29 cellular contexts compared by ENCODE assay signal in the genomic region with DNA sequence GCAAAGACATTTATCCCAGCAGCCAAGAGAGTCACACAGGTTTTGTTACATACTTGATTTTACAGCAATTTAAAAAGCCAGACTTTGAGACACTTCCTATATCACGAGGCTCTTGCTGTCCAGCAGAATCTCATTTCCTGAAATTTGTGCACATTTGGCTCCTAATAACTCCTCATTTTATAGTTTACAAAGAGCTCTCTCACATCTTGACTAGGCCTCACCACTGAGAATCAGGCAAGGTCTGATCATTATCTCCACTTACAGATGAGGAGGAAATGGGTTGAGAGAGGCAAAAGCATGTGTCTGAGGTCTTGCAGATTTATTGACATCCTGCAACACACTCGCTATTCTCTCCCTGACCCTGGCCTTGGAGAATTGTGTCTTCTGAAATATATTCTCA.
DNase-seq lines count a peak whose midpoint lies in the region; ATAC-seq, FAIRE-seq and TF ChIP-seq lines count a peak whose summit lies in the region.
"Had no signal": no experiment of that assay in that cellular context is flagged by ENCODE, and none has a peak within 500 bp of the region (broad histone marks: within the 10 kb centered on the region; RNA-seq: fewer than 3 reads in every experiment).

No MANE protein-coding gene starts in this region.

- peak; percentile 55 for DNase-seq in Jurkat, Clone E6-1 (ENCODE audit: low read depth, low spot score)
- DNase-seq in RPMI7951 (ENCODE audit: low read depth), result peak; percentile 13
- DNase-seq in endothelial cell of umbilical vein (ENCODE audit: low read depth, low spot score), result peak; percentile 60
- DNase-seq in NCI-H524 (lab: John Stamatoyannopoulos, UW), result no peak
- DNase-seq: activated CD4-positive, alpha-beta T cell treated with anti-CD3 and anti-CD28 coated beads, Interleukin-2, amount 50 U/mL, for 1 hour; activated gamma-delta T cell treated with Interleukin-2 at 50 U/mL for 16 hours; activated naive CD8-positive, alpha-beta T cell treated with anti-CD3 and anti-CD28 coated beads, Interleukin-2, amount 50 U/mL, for 24 hours; activated T-cell treated with anti-CD3 and anti-CD28 coated beads, Interleukin-2, amount 50 U/mL, for 48 hours; DMS153; effector memory CD4-positive, alpha-beta T cell; glutamatergic neuron; HCEC 1CT; Karpas-422; left ventricle myocardium superior; mucosa of descending colon; natural killer cell; NCI-H1436; NCI-H774; transverse colon had no signal

- no peak overlapping the region for H3K27ac ChIP-seq in endothelial cell of umbilical vein (ENCODE audit: insufficient read depth, low read depth, low read length)
- no peak overlapping the region for H3K27ac ChIP-seq in parathyroid adenoma
- H3K27ac ChIP-seq: BLaER1, cardiac muscle cell, transverse colon had no signal

- no peak overlapping the region for H3K4me3 ChIP-seq in Jurkat, Clone E6-1 (ENCODE audit: low read length)
- no peak overlapping the region for H3K4me3 ChIP-seq in endothelial cell of umbilical vein (replicated peaks in 1 of 3; ENCODE audit: insufficient read depth in 1 of 3, low read depth in 1 of 3, low read length in 3 of 3)
- no peak overlapping the region for H3K4me3 ChIP-seq in parathyroid adenoma (ENCODE audit: low read depth, low read length)
- H3K4me3 ChIP-seq: BLaER1, cardiac muscle cell, mucosa of descending colon, transverse colon had no signal

- POLR2A ChIA-PET in endothelial cell of umbilical vein (lab: Charles Lee), result no interaction called here

- ATAC-seq in GM18498 (IDR thresholded peaks at IDR 0.05; ENCODE audit: unreplicated experiment) (no peak), GM18861 (IDR thresholded peaks at IDR 0.05; ENCODE audit: unreplicated experiment) (no peak)
- ATAC-seq: activated naive CD8-positive, alpha-beta T cell treated with anti-CD3 and anti-CD28 coated beads, Interleukin-2, amount 50 U/mL, for 24 hours; left ventricle myocardium superior; mucosa of descending colon; natural killer cell; stimulated activated effector memory CD8-positive, alpha-beta T cell treated with anti-CD3 and anti-CD28 coated beads, Interleukin-12 subunit alpha, Interleukin-12 subunit beta, amount 100 ng/mL, for 72 hours; WTC11 had no signal

- H3K4me1 ChIP-seq in endothelial cell of umbilical vein (ENCODE audit: control insufficient read depth, extremely low read depth, insufficient read depth, low read length), result peaks cover 20% of the 10 kb centered on the region
- peaks cover 17% of the 10 kb centered on the region for H3K4me1 ChIP-seq in parathyroid adenoma
- H3K4me1 ChIP-seq: BLaER1, transverse colon had no signal

- BruUV-seq in endothelial cell of umbilical vein (replicated peaks; lab: Mats Ljungman, UMichigan), result no TSS peak

- no peaks in the 10 kb centered on the region for H4K20me1 ChIP-seq in endothelial cell of umbilical vein (replicated peaks; ENCODE audit: control insufficient read depth, extremely low read depth, insufficient read depth, low read length)
- H4K20me1 ChIP-seq: BLaER1 had no signal

- intact Hi-C loops in endothelial cell of umbilical vein (cut with micrococcal nuclease), result no loop called here

- dilution Hi-C loops in endothelial cell of umbilical vein (cut with MboI; ENCODE audit: extremely low pct_ligation_motif_present, low sequenced_read_pairs), result no loop called here

- H3K27me3 ChIP-seq in endothelial cell of umbilical vein (ENCODE audit: control insufficient read depth in 2 of 2, insufficient read depth in 2 of 2, low read length in 2 of 2) (no peaks in the 10 kb centered on the region), parathyroid adenoma (ENCODE audit: control insufficient read depth, insufficient read depth, low read length) (no peaks in the 10 kb centered on the region)
- H3K27me3 ChIP-seq: BLaER1, cardiac muscle cell, transverse colon had no signal

- CTCF ChIA-PET in endothelial cell of umbilical vein (lab: Charles Lee), result interaction anchor here (1.7 kb wide), 1 partner anchor 428 kb away, joined by 5 read pairs; a partner anchor contains a TSS

- no peaks in the 10 kb centered on the region for H3K79me2 ChIP-seq in endothelial cell of umbilical vein (ENCODE audit: control insufficient read depth, insufficient read depth, low read length)
- H3K79me2 ChIP-seq in parathyroid adenoma, result no peaks in the 10 kb centered on the region

- H3K9me1 ChIP-seq in endothelial cell of umbilical vein (replicated peaks; ENCODE audit: control insufficient read depth, extremely low read depth, insufficient read depth, low read length), result no peaks in the 10 kb centered on the region

- peak overlapping the region; percentile 2 for H2AFZ ChIP-seq in endothelial cell of umbilical vein (ENCODE audit: low read depth, low read length)
- peak overlapping the region; percentile 44 for H2AFZ ChIP-seq in parathyroid adenoma

- H3K36me3 ChIP-seq in endothelial cell of umbilical vein (ENCODE audit: control insufficient read depth in 2 of 2, extremely low read depth in 1 of 2, insufficient read depth in 2 of 2, low read length in 2 of 2), result no peaks in the 10 kb centered on the region
- no peaks in the 10 kb centered on the region for H3K36me3 ChIP-seq in parathyroid adenoma (ENCODE audit: control insufficient read depth, insufficient read depth, low read length)
- H3K36me3 ChIP-seq: BLaER1, cardiac muscle cell, transverse colon had no signal

- FAIRE-seq in endothelial cell of umbilical vein (lab: Jason Lieb, UNC), result peak; percentile 63
- FAIRE-seq: astrocyte, colon, GM12891 had no signal

- no peak for TF ChIP-seq CTCF in endothelial cell of umbilical vein (IDR thresholded peaks at IDR 0.05; ENCODE audit: extremely low read depth in 1 of 2, insufficient read depth in 1 of 2, low read depth in 1 of 2, low read length in 2 of 2)
- no peak for TF ChIP-seq CTCF in parathyroid adenoma (IDR thresholded peaks at IDR 0.05)

- H3K9me3 ChIP-seq in endothelial cell of umbilical vein (replicated peaks; ENCODE audit: control insufficient read depth, insufficient read depth, low read length), result no peaks in the 10 kb centered on the region
- H3K9me3 ChIP-seq in parathyroid adenoma (ENCODE audit: control insufficient read depth, low read length), result no peaks in the 10 kb centered on the region
- H3K9me3 ChIP-seq: BLaER1, mucosa of descending colon, transverse colon had no signal

- no peak overlapping the region for H3K9ac ChIP-seq in endothelial cell of umbilical vein (replicated peaks; ENCODE audit: extremely low read depth, insufficient read depth, low read length)
- H3K9ac ChIP-seq in parathyroid adenoma, result no peak overlapping the region
- H3K9ac ChIP-seq: BLaER1 had no signal

- H3K4me2 ChIP-seq in endothelial cell of umbilical vein (ENCODE audit: insufficient read depth, low read length), result no peak overlapping the region
- H3K4me2 ChIP-seq in parathyroid adenoma (ENCODE audit: low read length), result no peak overlapping the region
- H3K4me2 ChIP-seq: BLaER1 had no signal

- TF ChIP-seq POLR2A in endothelial cell of umbilical vein (IDR thresholded peaks at IDR 0.05; ENCODE audit: low read depth, low read length), result no peak

TF ChIP-seq in endothelial cell of umbilical vein, 7 proteins besides CTCF, POLR2A, EP300 and RAD21:
- TF ChIP-seq JUN (IDR thresholded peaks at IDR 0.05; ENCODE audit: borderline replicate concordance, insufficient read depth, insufficient read length, low read depth) (no peak), GATA2 (IDR thresholded peaks at IDR 0.05; ENCODE audit: insufficient read depth, insufficient read length, low read depth, low read length) (peak; percentile 66), EZH2 (IDR thresholded peaks at IDR 0.05; ENCODE audit: borderline replicate concordance, low read depth, low read length, severe bottlenecking) (no peak), POLR2AphosphoS5 (IDR thresholded peaks at IDR 0.05; ENCODE audit: insufficient read depth, low read depth, low read length) (no peak)
- TF ChIP-seq, protein P1, sequence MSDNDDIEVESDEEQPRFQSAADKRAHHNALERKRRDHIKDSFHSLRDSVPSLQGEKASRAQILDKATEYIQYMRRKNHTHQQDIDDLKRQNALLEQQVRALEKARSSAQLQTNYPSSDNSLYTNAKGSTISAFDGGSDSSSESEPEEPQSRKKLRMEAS (IDR thresholded peaks at IDR 0.05; ENCODE audit: insufficient read depth, insufficient read length), result no peak

Comparison
In these comparisons a context has a peak if more than half of its experiments do, and no peak if none do; other contexts are left out.
1. DNase-seq: peak in Jurkat, Clone E6-1 (single experiment), RPMI7951 (single experiment) and endothelial cell of umbilical vein (single experiment); none in NCI-H524 (0 of 2).